1 cellular context compared by ENCODE assay signal in genomic region chr1:61724721-61725694, GRCh38.
A peak's percentile ranks its signal among the peaks of the same experiment; 100 is the strongest.
TF ChIP-seq lines count a peak whose summit lies in the region.

Gene TM2D1, minus strand, starts transcription at chr1:61725141. Its CDS starts 21 bp downstream, at chr1:61725120.

TF ChIP-seq in HepG2, 621 proteins besides CTCF, POLR2A, EP300 and RAD21 (continued from another document and continues in another):
- TF ChIP-seq ZNF615 (CRISPR knock-in tag; IDR thresholded peaks at IDR 0.05; ENCODE audit: borderline replicate concordance) = peak; percentile 80; the same call in 1 of the 2 replicates
- peak; percentile 94 for TF ChIP-seq BRD4 (CRISPR knock-in tag; IDR thresholded peaks at IDR 0.05)
- TF ChIP-seq ZGPAT (CRISPR knock-in tag; IDR thresholded peaks at IDR 0.05) = peak; percentile 91
- TF ChIP-seq ARID3A (IDR thresholded peaks at IDR 0.05; ENCODE audit: low read depth, low read length) = no peak; the same call in 1 of the 2 replicates
- peak; percentile 32; the same call in 1 of the 2 replicates for TF ChIP-seq ZBTB2 (CRISPR knock-in tag; IDR thresholded peaks at IDR 0.05; ENCODE audit: low read depth)
- 0 out of 2 replicates have a peak, but pooled peaks have one; percentile 57 for TF ChIP-seq ZNF431 (CRISPR knock-in tag; IDR thresholded peaks at IDR 0.05; ENCODE audit: borderline replicate concordance, low read depth)
- TF ChIP-seq POLR2G (IDR thresholded peaks at IDR 0.05; ENCODE audit: low read depth, low read length) = peak; percentile 99
- no peak for TF ChIP-seq PHF21A (CRISPR knock-in tag; IDR thresholded peaks at IDR 0.05)
- TF ChIP-seq TARDBP (CRISPR knock-in tag; IDR thresholded peaks at IDR 0.05) = no peak; the same call in 1 of the 2 replicates
- TF ChIP-seq ARNTL (CRISPR knock-in tag; IDR thresholded peaks at IDR 0.05) = peak; percentile 76; the same call in 1 of the 2 replicates
- peak; percentile 76; the same call in 1 of the 2 replicates for TF ChIP-seq YEATS4 (CRISPR knock-in tag; IDR thresholded peaks at IDR 0.05; ENCODE audit: borderline replicate concordance)
- peak; percentile 87; the same call in 1 of the 2 replicates for TF ChIP-seq ZNF547 (CRISPR knock-in tag; IDR thresholded peaks at IDR 0.05)
- TF ChIP-seq MTF2 (CRISPR knock-in tag; IDR thresholded peaks at IDR 0.05; ENCODE audit: borderline replicate concordance) = no peak
- TF ChIP-seq CCDC6 (CRISPR knock-in tag; IDR thresholded peaks at IDR 0.05) = peak; percentile 85
- TF ChIP-seq THAP11 (CRISPR knock-in tag; IDR thresholded peaks at IDR 0.05) = peak; percentile 90
- no peak for TF ChIP-seq ATF6 (CRISPR knock-in tag; conservative IDR thresholded peaks at IDR 0.05)
- peak; percentile 68; the same call in 1 of the 2 replicates for TF ChIP-seq SP4 (CRISPR knock-in tag; IDR thresholded peaks at IDR 0.05)
- TF ChIP-seq MXD4 (CRISPR knock-in tag; IDR thresholded peaks at IDR 0.05) = peak; percentile 74; the same call in 1 of the 2 replicates
- TF ChIP-seq MTA3 (CRISPR knock-in tag; IDR thresholded peaks at IDR 0.05) = no peak
- peak; percentile 98 for TF ChIP-seq KLF12 (CRISPR knock-in tag; IDR thresholded peaks at IDR 0.05; ENCODE audit: borderline replicate concordance)
- TF ChIP-seq JUND (CRISPR knock-in tag; IDR thresholded peaks at IDR 0.05) = 0 out of 2 replicates have a peak, but pooled peaks have one; percentile 8
- TF ChIP-seq ZNF124 (CRISPR knock-in tag; IDR thresholded peaks at IDR 0.05) = peak; percentile 55; the same call in 1 of the 2 replicates
- no peak for TF ChIP-seq MAFK (conservative IDR thresholded peaks at IDR 0.05 in 1 of 2, IDR thresholded peaks at IDR 0.05 in 1 of 2; ENCODE audit: low read length in 2 of 2)
- no peak for TF ChIP-seq PAWR (CRISPR knock-in tag; IDR thresholded peaks at IDR 0.05; ENCODE audit: borderline replicate concordance)
- no peak for TF ChIP-seq SOX6 (IDR thresholded peaks at IDR 0.05)
- TF ChIP-seq SOX6 (CRISPR knock-in tag; IDR thresholded peaks at IDR 0.05) = peak; percentile 81
- TF ChIP-seq SP5 (CRISPR knock-in tag; IDR thresholded peaks at IDR 0.05; ENCODE audit: borderline replicate concordance, low read depth) = peak; percentile 54; the same call in 1 of the 2 replicates
- peak; percentile 79; the same call in 1 of the 2 replicates for TF ChIP-seq ZNF205 (CRISPR knock-in tag; IDR thresholded peaks at IDR 0.05)
- TF ChIP-seq BHLHE40 (IDR thresholded peaks at IDR 0.05; ENCODE audit: low read length) = no peak
- TF ChIP-seq CHD4 (IDR thresholded peaks at IDR 0.05; ENCODE audit: borderline replicate concordance, low read length) = no peak; the same call in 1 of the 2 replicates
- peak; percentile 75; the same call in 1 of the 2 replicates for TF ChIP-seq HNF1B (CRISPR knock-in tag; IDR thresholded peaks at IDR 0.05)
- TF ChIP-seq NFIC (IDR thresholded peaks at IDR 0.05; ENCODE audit: low read length) = peak; percentile 65; the same call in 1 of the 2 replicates
- no peak for TF ChIP-seq ZNF17 (CRISPR knock-in tag; IDR thresholded peaks at IDR 0.05)
- TF ChIP-seq ZNF451 (CRISPR knock-in tag; IDR thresholded peaks at IDR 0.05) = peak; percentile 93; the same call in 1 of the 2 replicates
- 0 out of 2 replicates have a peak, but pooled peaks have one; percentile 51 for TF ChIP-seq ZNF335 (CRISPR knock-in tag; IDR thresholded peaks at IDR 0.05)
- TF ChIP-seq RBAK (CRISPR knock-in tag; IDR thresholded peaks at IDR 0.05) = peak; percentile 75; the same call in 1 of the 2 replicates
- TF ChIP-seq MZF1 (CRISPR knock-in tag; IDR thresholded peaks at IDR 0.05; ENCODE audit: borderline replicate concordance) = peak; percentile 27; the same call in 1 of the 2 replicates
- no peak for TF ChIP-seq ZNF816 (CRISPR knock-in tag; IDR thresholded peaks at IDR 0.05; ENCODE audit: borderline replicate concordance)
- TF ChIP-seq MLX (CRISPR knock-in tag; IDR thresholded peaks at IDR 0.05) = no peak
- peak; percentile 77; the same call in 1 of the 2 replicates for TF ChIP-seq MYC (CRISPR knock-in tag; IDR thresholded peaks at IDR 0.05; ENCODE audit: borderline replicate concordance)
- TF ChIP-seq MLLT10 (CRISPR knock-in tag; IDR thresholded peaks at IDR 0.05) = no peak
- TF ChIP-seq ZNF138 (CRISPR knock-in tag; IDR thresholded peaks at IDR 0.05; ENCODE audit: low read depth) = no peak
- peak; percentile 44; the same call in 1 of the 2 replicates for TF ChIP-seq PAXIP1 (CRISPR knock-in tag; conservative IDR thresholded peaks at IDR 0.05)
- no peak for TF ChIP-seq ZNF10 (CRISPR knock-in tag; IDR thresholded peaks at IDR 0.05; ENCODE audit: borderline replicate concordance, low read depth)
- TF ChIP-seq KLF9 (CRISPR knock-in tag; IDR thresholded peaks at IDR 0.05; ENCODE audit: low read depth) = no peak
- TF ChIP-seq HDAC1 (CRISPR knock-in tag; IDR thresholded peaks at IDR 0.05) = peak; percentile 92
- TF ChIP-seq SAFB2 (CRISPR knock-in tag; IDR thresholded peaks at IDR 0.05; ENCODE audit: borderline replicate concordance, low read depth) = 0 out of 2 replicates have a peak, but pooled peaks have one; percentile 69
- TF ChIP-seq ZNF33B (CRISPR knock-in tag; IDR thresholded peaks at IDR 0.05) = 0 out of 2 replicates have a peak, but pooled peaks have one; percentile 57
- TF ChIP-seq SP140L (CRISPR knock-in tag; IDR thresholded peaks at IDR 0.05; ENCODE audit: borderline replicate concordance) = 0 out of 2 replicates have a peak, but pooled peaks have one; percentile 15
- TF ChIP-seq ZNF121 (CRISPR knock-in tag; IDR thresholded peaks at IDR 0.05) = peak; percentile 33; the same call in 1 of the 2 replicates
- TF ChIP-seq ATF7 (IDR thresholded peaks at IDR 0.05) = no peak
- peak; percentile 76; the same call in 1 of the 2 replicates for TF ChIP-seq ATF7 (CRISPR knock-in tag; IDR thresholded peaks at IDR 0.05)
- TF ChIP-seq SMAD3 (CRISPR knock-in tag; IDR thresholded peaks at IDR 0.05) = peak; percentile 74
- peak; percentile 27; the same call in 1 of the 2 replicates for TF ChIP-seq EEA1 (CRISPR knock-in tag; IDR thresholded peaks at IDR 0.05; ENCODE audit: borderline replicate concordance)
- peak; percentile 96 for TF ChIP-seq KMT2B (CRISPR knock-in tag; IDR thresholded peaks at IDR 0.05)
- TF ChIP-seq DRAP1 (CRISPR knock-in tag; IDR thresholded peaks at IDR 0.05) = peak; percentile 94
- TF ChIP-seq ZNF224 (CRISPR knock-in tag; IDR thresholded peaks at IDR 0.05) = peak; percentile 91
- TF ChIP-seq POLR2AphosphoS5 (IDR thresholded peaks at IDR 0.05; ENCODE audit: low read depth, low read length) = peak; percentile 95
- TF ChIP-seq NR2C2 (CRISPR knock-in tag; IDR thresholded peaks at IDR 0.05; ENCODE audit: borderline replicate concordance) = peak; percentile 77
- TF ChIP-seq YEATS2 (CRISPR knock-in tag; IDR thresholded peaks at IDR 0.05; ENCODE audit: borderline replicate concordance) = peak; percentile 80
- TF ChIP-seq HMG20B (CRISPR knock-in tag; conservative IDR thresholded peaks at IDR 0.05) = 0 out of 2 replicates have a peak, but pooled peaks have one; percentile 32
- TF ChIP-seq FOXP1 (IDR thresholded peaks at IDR 0.05) = no peak
- TF ChIP-seq FOXP1 (CRISPR knock-in tag; IDR thresholded peaks at IDR 0.05) = peak; percentile 24; the same call in 1 of the 2 replicates
- TF ChIP-seq ATAD3A (CRISPR knock-in tag; IDR thresholded peaks at IDR 0.05) = no peak
- peak; percentile 57 for TF ChIP-seq SKI (IDR thresholded peaks at IDR 0.05; ENCODE audit: partially characterized antibody)
- peak; percentile 94 for TF ChIP-seq ETV6 (CRISPR knock-in tag; conservative IDR thresholded peaks at IDR 0.05)
- TF ChIP-seq ZNF331 (CRISPR knock-in tag; IDR thresholded peaks at IDR 0.05) = peak; percentile 82
